ENCODE assay signal across 8 cellular contexts in genomic region chr20:50415516-50416268, GRCh38.
DNase-seq lines count a peak whose midpoint lies in the region; ATAC-seq and TF ChIP-seq lines count a peak whose summit lies in the region.

No MANE protein-coding gene starts in this region.

- no peak overlapping the region for H3K4me3 ChIP-seq in SK-N-SH (ENCODE audit: low read depth in 2 of 2, low read length in 1 of 2)
- H3K4me3 ChIP-seq in foreskin fibroblast (ENCODE audit: low read depth in 1 of 2, low read length in 2 of 2), result no peak overlapping the region

- TF ChIP-seq CTCF in SK-N-SH (IDR thresholded peaks at IDR 0.05) (no peak), foreskin fibroblast (IDR thresholded peaks at IDR 0.05; ENCODE audit: low read depth, low read length) (no peak)

- H3K79me2 ChIP-seq in SK-N-SH (ENCODE audit: insufficient read depth), result no peaks in the 10 kb centered on the region

- H4K20me1 ChIP-seq in SK-N-SH (ENCODE audit: insufficient read depth), result no peaks in the 10 kb centered on the region

- H3K36me3 Mint-ChIP-seq in activated CD8-positive, alpha-beta memory T cell treated with anti-CD3 and anti-CD28 coated beads, Interleukin-2, amount 10 ng/mL, durations not matched to agents 7 days and 5 days, result no peaks in the 10 kb centered on the region

- no peaks in the 10 kb centered on the region for H3K27me3 ChIP-seq in SK-N-SH (ENCODE audit: insufficient read depth)

- peaks cover 41% of the 10 kb centered on the region for H3K27me3 Mint-ChIP-seq in activated CD8-positive, alpha-beta memory T cell treated with anti-CD3 and anti-CD28 coated beads, Interleukin-2, amount 10 ng/mL, durations not matched to agents 7 days and 5 days

- no peak for ATAC-seq in activated CD8-positive, alpha-beta memory T cell treated with anti-CD3 and anti-CD28 coated beads, Interleukin-2, amount 10 ng/mL, durations not matched to agents 7 days and 5 days
- ATAC-seq in GM21576 (IDR thresholded peaks at IDR 0.05; ENCODE audit: unreplicated experiment), result no peak

- H3K4me1 Mint-ChIP-seq in activated CD8-positive, alpha-beta memory T cell treated with anti-CD3 and anti-CD28 coated beads, Interleukin-2, amount 10 ng/mL, durations not matched to agents 7 days and 5 days, result no peaks in the 10 kb centered on the region

- no peak overlapping the region for H3K27ac Mint-ChIP-seq in activated CD8-positive, alpha-beta memory T cell treated with anti-CD3 and anti-CD28 coated beads, Interleukin-2, amount 10 ng/mL, durations not matched to agents 7 days and 5 days

- H3K9me2 ChIP-seq in SK-N-SH, result no peaks in the 10 kb centered on the region

- 42% methylated on average over 18 of the region's 25 CpGs for whole genome bisulfite sequencing in SK-N-SH (ENCODE audit: low lambda C conversion rate)

- H3K4me3 Mint-ChIP-seq in activated CD8-positive, alpha-beta memory T cell treated with anti-CD3 and anti-CD28 coated beads, Interleukin-2, amount 10 ng/mL, durations not matched to agents 7 days and 5 days, result no peak overlapping the region

- no peaks in the 10 kb centered on the region for H3K36me3 ChIP-seq in SK-N-SH (replicated peaks in 1 of 2; ENCODE audit: control insufficient read depth in 1 of 2, insufficient read depth in 2 of 2, low read length in 1 of 2)

- H3K9me3 ChIP-seq in SK-N-SH, result 0 out of 2 replicates have a peak, but pooled peaks cover 4% of the 10 kb centered on the region

- DNase-seq in AG20443 (ENCODE audit: low spot score) (peak; percentile 95), SK-N-SH (peak; percentile 79), foreskin fibroblast (peak; percentile 97 to 98), occipital lobe (lab: John Stamatoyannopoulos, UW) (peak; percentile 87), NCI-H1436 (lab: John Stamatoyannopoulos, UW) (no peak), NCI-H345 (lab: John Stamatoyannopoulos, UW) (no peak)
- DNase-seq in activated CD8-positive, alpha-beta memory T cell treated with anti-CD3 and anti-CD28 coated beads, Interleukin-2, amount 10 ng/mL, durations not matched to agents 7 days and 5 days, result no peak

- H3F3A ChIP-seq in SK-N-SH (replicated peaks; ENCODE audit: insufficient read depth), result no peaks in the 10 kb centered on the region

- H3K4me2 ChIP-seq in SK-N-SH, result no peak overlapping the region

- CTCF ChIA-PET in SK-N-SH (lab: Yijun Ruan, JAX), result interaction anchor here (0.7 to 1.7 kb wide), 2 partner anchors 10 to 152 kb away, joined by 3 to 5 read pairs; no protein-coding TSS in a partner anchor
- CTCF ChIA-PET in activated CD8-positive, alpha-beta memory T cell treated with anti-CD3 and anti-CD28 coated beads, Interleukin-2, amount 10 ng/mL, durations not matched to agents 7 days and 5 days (lab: Charles Lee), result no interaction called here

- no peak for TF ChIP-seq EP300 in SK-N-SH (IDR thresholded peaks at IDR 0.05; ENCODE audit: borderline replicate concordance in 1 of 2, low read depth in 1 of 2, low read length in 1 of 2)

- no peak for TF ChIP-seq RAD21 in SK-N-SH (IDR thresholded peaks at IDR 0.05; ENCODE audit: low read length)

- no peak overlapping the region for H3K9ac ChIP-seq in SK-N-SH

- H3K4me1 ChIP-seq in SK-N-SH (ENCODE audit: control insufficient read depth in 1 of 2, insufficient read depth in 2 of 2, low read depth in 1 of 2, low read length in 1 of 2), result peaks cover 0 to 6% of the 10 kb centered on the region in 2 experiments; a peak in 1 of 4 replicates

- POLR2A ChIA-PET in SK-N-SH (lab: Yijun Ruan, JAX), result no interaction called here

- H3K27ac ChIP-seq in SK-N-SH (ENCODE audit: low read depth in 2 of 2, low read length in 1 of 2), result peak overlapping the region in 1 of 2 experiments; percentile 13; a peak in 1 of 4 replicates

- H3K9me3 Mint-ChIP-seq in activated CD8-positive, alpha-beta memory T cell treated with anti-CD3 and anti-CD28 coated beads, Interleukin-2, amount 10 ng/mL, durations not matched to agents 7 days and 5 days (ENCODE audit: low read depth), result no peaks in the 10 kb centered on the region

- H2AFZ ChIP-seq in SK-N-SH (ENCODE audit: low read depth), result no peak overlapping the region; the same call in 1 of the 2 replicates

TF ChIP-seq in SK-N-SH, 30 proteins besides CTCF, POLR2A, EP300 and RAD21:
- TF ChIP-seq MXI1 (IDR thresholded peaks at IDR 0.05; ENCODE audit: low read depth, low read length) (0 out of 2 replicates have a peak, but pooled peaks have one; percentile 46), RFX5 (IDR thresholded peaks at IDR 0.05; ENCODE audit: low read length) (no peak)

Comparison
In these comparisons a context has a peak if more than half of its experiments do, and no peak if none do; other contexts are left out.
1. DNase-seq: peak in AG20443 (single experiment), SK-N-SH (single experiment), foreskin fibroblast (2 of 2) and occipital lobe (single experiment); none in activated CD8-positive, alpha-beta memory T cell treated with anti-CD3 and anti-CD28 coated beads, Interleukin-2, amount 10 ng/mL, durations not matched to agents 7 days and 5 days (single experiment), NCI-H1436 (single experiment) and NCI-H345 (single experiment).